ENCODE assay signal across 23 cellular contexts in the genomic region with DNA sequence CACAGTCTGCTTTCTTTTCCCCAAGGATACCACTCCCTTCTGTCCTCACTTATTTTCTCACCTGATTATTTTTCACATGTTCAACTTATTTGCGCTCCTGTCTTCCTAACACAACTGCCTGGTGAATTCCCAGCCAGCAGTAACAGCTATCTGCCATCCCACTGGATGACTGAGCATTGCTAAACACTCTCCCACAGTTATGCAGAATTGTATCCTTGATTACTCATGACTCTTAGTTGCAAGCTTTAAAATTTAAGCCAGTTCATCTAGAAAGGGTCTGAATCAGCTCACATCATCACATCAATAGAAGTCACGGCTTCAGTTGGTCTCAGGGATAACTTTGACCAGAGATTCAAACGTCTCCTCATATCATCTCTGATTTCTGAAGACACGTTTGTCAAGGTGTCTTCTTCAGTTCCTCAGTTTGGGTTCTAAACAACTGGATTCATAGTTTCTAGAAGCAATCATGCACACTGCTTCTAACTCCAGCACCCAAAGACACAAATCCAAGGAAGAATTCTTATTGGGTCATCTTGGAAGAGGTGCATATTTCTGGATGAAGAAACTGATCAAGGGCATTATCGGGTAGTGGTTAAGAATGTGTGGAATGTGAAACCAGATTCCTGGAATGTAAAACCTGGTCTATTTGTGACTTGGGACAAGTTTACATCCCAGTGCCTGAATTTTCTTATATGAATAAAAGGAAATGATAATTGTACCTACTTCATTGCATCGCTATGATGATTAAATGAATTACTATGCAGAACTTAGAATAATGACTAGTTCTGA. TPM values are rescaled to one million over a fixed set of nuclear protein-coding genes. Genes with fewer than 3 reads are reported as not detected.
DNase-seq lines count a peak whose midpoint lies in the region; ATAC-seq lines count a peak whose summit lies in the region.
"Had no signal": no experiment of that assay in that cellular context is flagged by ENCODE, and none has a peak within 500 bp of the region (broad histone marks: within the 10 kb centered on the region; RNA-seq: fewer than 3 reads in every experiment).

No MANE protein-coding gene starts in this region.

- DNase-seq in A172 (ENCODE audit: low spot score) (peak; percentile 23), HS-5 (ENCODE audit: low read depth) (peak; percentile 36), astrocyte of the hippocampus (ENCODE audit: low read depth, low spot score) (peak; percentile 76), iris pigment epithelial cell (ENCODE audit: low read depth) (peak; percentile 56), ecto neural progenitor cell (ENCODE audit: low spot score) (no peak), NCI-H2107 (lab: John Stamatoyannopoulos, UW) (no peak)
- no peak for DNase-seq in stimulated activated CD4-positive, alpha-beta T cell treated with anti-CD3 and anti-CD28 coated beads, Interleukin-15, amount 100 ng/mL, for 24 hours
- DNase-seq: activated CD4-positive, alpha-beta T cell treated with anti-CD3 and anti-CD28 coated beads for 4 hours; caudate nucleus; DMS153; dorsolateral prefrontal cortex; head of caudate nucleus; immature natural killer cell; MV-4-11; naive B cell; NCI-H1930; NCI-H510A treated with DMSO at 0.1 percent for 48 hours; ovary; stimulated activated CD4-positive, alpha-beta T cell treated with anti-CD3 and anti-CD28 coated beads, Interleukin-4, amount 100 ng/mL, for 1 hour; SW 1271 had no signal

- no peak for ATAC-seq in GM21423 (IDR thresholded peaks at IDR 0.05; ENCODE audit: unreplicated experiment)
- ATAC-seq: HCT116 had no signal

RNA-seq across cellular contexts. Expression of a gene that starts 13.9 kb away (rescaled TPM):
- total RNA-seq in A172 (2014; rRNA removed; shearing (Covaris generic)), result not detected in 2 replicates
- total RNA-seq: activated T-helper 2 cell treated with anti-CD3 and anti-CD28 coated beads, Interferon-gamma antibody, Interleukin-2, Interleukin-4, amounts not matched to agents 10 μg/mL and 5 μg/mL and 100 μg/mL, durations not matched to agents 14 hours and 24 hours and 36 hours had no signal

Comparison
In these comparisons a context has a peak if more than half of its experiments do, and no peak if none do; other contexts are left out.
1. DNase-seq: peak in A172 (single experiment), HS-5 (single experiment), astrocyte of the hippocampus (single experiment) and iris pigment epithelial cell (single experiment); none in stimulated activated CD4-positive, alpha-beta T cell treated with anti-CD3 and anti-CD28 coated beads, Interleukin-15, amount 100 ng/mL, for 24 hours (single experiment), ecto neural progenitor cell (single experiment) and NCI-H2107 (single experiment).